ENCODE assay signal across 10 cellular contexts in the genomic region with DNA sequence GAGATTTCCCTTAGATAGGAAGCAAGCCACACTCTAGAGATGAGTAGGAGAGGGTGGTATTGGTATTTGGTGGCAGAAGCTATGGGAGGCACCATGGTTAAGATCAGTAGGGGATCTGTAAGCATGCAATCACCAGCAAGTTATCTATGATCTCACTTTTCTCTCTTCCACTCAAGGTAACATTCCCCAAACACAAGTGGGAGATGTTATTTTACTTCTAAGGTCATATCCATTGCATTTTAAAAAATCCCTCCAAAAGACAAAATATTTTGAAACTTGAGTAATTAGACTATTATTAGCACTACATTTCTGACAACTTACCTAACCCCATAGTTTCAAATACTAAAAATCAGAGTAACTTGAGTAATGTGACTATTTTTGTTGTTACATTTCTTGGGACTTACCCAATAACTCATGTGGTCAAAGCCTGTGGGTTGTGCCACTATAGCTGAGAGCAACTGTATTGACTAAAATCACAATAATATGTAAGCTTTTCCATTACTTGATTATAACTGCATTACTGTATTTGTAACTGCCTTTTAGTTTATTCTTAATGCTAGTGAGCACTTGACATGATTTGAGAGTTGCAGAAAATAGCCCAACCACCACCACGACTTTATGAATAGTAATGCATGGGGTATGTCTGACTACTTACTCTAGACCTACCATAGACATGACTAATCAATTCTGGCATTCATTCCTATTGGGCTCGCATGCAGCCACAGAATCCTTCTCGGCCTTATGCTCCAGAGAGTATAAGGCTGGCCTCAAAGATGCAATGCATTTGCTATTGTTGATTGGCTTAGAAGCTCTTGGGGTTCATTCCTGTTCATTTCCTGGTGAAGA.
DNase-seq lines count a peak whose midpoint lies in the region; ATAC-seq and TF ChIP-seq lines count a peak whose summit lies in the region.
"Had no signal": no experiment of that assay in that cellular context is flagged by ENCODE, and none has a peak within 500 bp of the region (broad histone marks: within the 10 kb centered on the region; RNA-seq: fewer than 3 reads in every experiment).

No MANE protein-coding gene starts in this region.

- H3K27ac Mint-ChIP-seq in CD14-positive monocyte, result peak overlapping the region in 3 of 7 donors; percentile 10 to 61 (median 54)
- H3K27ac Mint-ChIP-seq in neural progenitor cell, result no peak overlapping the region
- H3K27ac Mint-ChIP-seq in activated CD4-positive, alpha-beta memory T cell treated with anti-CD3 and anti-CD28 coated beads, Interleukin-2, amount 10 ng/mL, durations not matched to agents 7 days and 5 days, result no peak overlapping the region

- ATAC-seq in GM19372 (IDR thresholded peaks at IDR 0.05; ENCODE audit: low read depth, unreplicated experiment) (peak; percentile 66), HG03060 (IDR thresholded peaks at IDR 0.05; ENCODE audit: low read depth, unreplicated experiment) (peak; percentile 64)

- H3K9ac ChIP-seq in neural progenitor cell, result no peak overlapping the region
- H3K9ac ChIP-seq: parathyroid adenoma had no signal

- no peak overlapping the region for H3K27ac ChIP-seq in neural progenitor cell
- H3K27ac ChIP-seq: parathyroid adenoma, suprapubic skin had no signal

- no peaks in the 10 kb centered on the region for H3K27me3 Mint-ChIP-seq in CD14-positive monocyte (ENCODE audit: low read depth in 3 of 3)
- no peaks in the 10 kb centered on the region for H3K27me3 Mint-ChIP-seq in neural progenitor cell (ENCODE audit: insufficient read depth, low read depth)
- no peaks in the 10 kb centered on the region for H3K27me3 Mint-ChIP-seq in activated CD4-positive, alpha-beta memory T cell treated with anti-CD3 and anti-CD28 coated beads, Interleukin-2, amount 10 ng/mL, durations not matched to agents 7 days and 5 days

- H3K36me3 ChIP-seq in neural progenitor cell, result no peaks in the 10 kb centered on the region
- H3K36me3 ChIP-seq: suprapubic skin had no signal

- H3K4me3 ChIP-seq in neural progenitor cell, result no peak overlapping the region
- H3K4me3 ChIP-seq: suprapubic skin had no signal

- H3K4me3 Mint-ChIP-seq in CD14-positive monocyte (no peak overlapping the region), neural progenitor cell (no peak overlapping the region)
- no peak overlapping the region for H3K4me3 Mint-ChIP-seq in activated CD4-positive, alpha-beta memory T cell treated with anti-CD3 and anti-CD28 coated beads, Interleukin-2, amount 10 ng/mL, durations not matched to agents 7 days and 5 days

- POLR2A ChIA-PET in activated CD4-positive, alpha-beta memory T cell treated with anti-CD3 and anti-CD28 coated beads, Interleukin-2, amount 10 ng/mL, durations not matched to agents 7 days and 5 days (lab: Charles Lee), result no interaction called here

- CTCF ChIA-PET in activated CD4-positive, alpha-beta memory T cell treated with anti-CD3 and anti-CD28 coated beads, Interleukin-2, amount 10 ng/mL, durations not matched to agents 7 days and 5 days (lab: Charles Lee), result no interaction called here

- H3K36me3 Mint-ChIP-seq in CD14-positive monocyte (no peaks in the 10 kb centered on the region), neural progenitor cell (no peaks in the 10 kb centered on the region)
- H3K36me3 Mint-ChIP-seq in activated CD4-positive, alpha-beta memory T cell treated with anti-CD3 and anti-CD28 coated beads, Interleukin-2, amount 10 ng/mL, durations not matched to agents 7 days and 5 days (ENCODE audit: low read depth), result no peaks in the 10 kb centered on the region

- no peaks in the 10 kb centered on the region for H3K27me3 ChIP-seq in neural progenitor cell
- H3K27me3 ChIP-seq: suprapubic skin had no signal

- H3K4me1 ChIP-seq in neural progenitor cell, result no peaks in the 10 kb centered on the region
- H3K4me1 ChIP-seq: parathyroid adenoma, suprapubic skin had no signal

- H3K4me2 ChIP-seq in neural progenitor cell, result no peak overlapping the region

- H3F3A ChIP-seq in neural progenitor cell (ENCODE audit: low read depth), result no peaks in the 10 kb centered on the region

- H3K4me1 Mint-ChIP-seq in CD14-positive monocyte (peaks cover 25% of the 10 kb centered on the region), neural progenitor cell (no peaks in the 10 kb centered on the region)
- H3K4me1 Mint-ChIP-seq in activated CD4-positive, alpha-beta memory T cell treated with anti-CD3 and anti-CD28 coated beads, Interleukin-2, amount 10 ng/mL, durations not matched to agents 7 days and 5 days, result no peaks in the 10 kb centered on the region

- intact Hi-C loops in CD14-positive monocyte (cut with micrococcal nuclease), result no loop called here

- H3K9me3 Mint-ChIP-seq in CD14-positive monocyte (peaks cover 0 to 3% (median 2%) of the 10 kb centered on the region in 7 donors), neural progenitor cell (no peaks in the 10 kb centered on the region)
- H3K9me3 Mint-ChIP-seq in activated CD4-positive, alpha-beta memory T cell treated with anti-CD3 and anti-CD28 coated beads, Interleukin-2, amount 10 ng/mL, durations not matched to agents 7 days and 5 days, result peaks cover 5% of the 10 kb centered on the region

- H4K20me1 ChIP-seq in neural progenitor cell (ENCODE audit: low read depth), result no peaks in the 10 kb centered on the region

- H2AFZ ChIP-seq in neural progenitor cell (replicated peaks), result no peak overlapping the region
- H2AFZ ChIP-seq: parathyroid adenoma had no signal

- TF ChIP-seq CTCF in AG09319 (IDR thresholded peaks at IDR 0.05; ENCODE audit: low read depth, low read length), result no peak
- TF ChIP-seq CTCF in CD14-positive monocyte (IDR thresholded peaks at IDR 0.05), result no peak
- TF ChIP-seq CTCF in neural progenitor cell (IDR thresholded peaks at IDR 0.05), result no peak

- no peaks in the 10 kb centered on the region for H3K79me2 ChIP-seq in neural progenitor cell (ENCODE audit: low read depth)
- H3K79me2 ChIP-seq: parathyroid adenoma had no signal

- no peaks in the 10 kb centered on the region for H3K9me3 ChIP-seq in neural progenitor cell (ENCODE audit: low read depth)
- H3K9me3 ChIP-seq: suprapubic skin had no signal

- DNase-seq in AG09319 (ENCODE audit: extremely low read depth, low read depth), result peak; percentile 34
- peak; percentile 85 for DNase-seq in astrocyte of the hippocampus (ENCODE audit: low read depth, low spot score)
- DNase-seq in stimulated activated CD4-positive, alpha-beta T cell treated with anti-CD3 and anti-CD28 coated beads, Interleukin-2, amount 100 ng/mL, for 24 hours, result no peak
- no peak for DNase-seq in CD14-positive monocyte (ENCODE audit: low spot score)
- DNase-seq in neural progenitor cell (ENCODE audit: low spot score), result no peak
- DNase-seq in activated CD4-positive, alpha-beta memory T cell treated with anti-CD3 and anti-CD28 coated beads, Interleukin-2, amount 10 ng/mL, durations not matched to agents 7 days and 5 days, result no peak

Comparison
In these comparisons a context has a peak if more than half of its experiments do, and no peak if none do; other contexts are left out.
1. DNase-seq: peak in AG09319 (single experiment) and astrocyte of the hippocampus (single experiment); none in stimulated activated CD4-positive, alpha-beta T cell treated with anti-CD3 and anti-CD28 coated beads, Interleukin-2, amount 100 ng/mL, for 24 hours (0 of 2), CD14-positive monocyte (single experiment), neural progenitor cell (single experiment) and activated CD4-positive, alpha-beta memory T cell treated with anti-CD3 and anti-CD28 coated beads, Interleukin-2, amount 10 ng/mL, durations not matched to agents 7 days and 5 days (single experiment).